Comparison of ENCODE assay signal across 1 cellular context in the genomic region with DNA sequence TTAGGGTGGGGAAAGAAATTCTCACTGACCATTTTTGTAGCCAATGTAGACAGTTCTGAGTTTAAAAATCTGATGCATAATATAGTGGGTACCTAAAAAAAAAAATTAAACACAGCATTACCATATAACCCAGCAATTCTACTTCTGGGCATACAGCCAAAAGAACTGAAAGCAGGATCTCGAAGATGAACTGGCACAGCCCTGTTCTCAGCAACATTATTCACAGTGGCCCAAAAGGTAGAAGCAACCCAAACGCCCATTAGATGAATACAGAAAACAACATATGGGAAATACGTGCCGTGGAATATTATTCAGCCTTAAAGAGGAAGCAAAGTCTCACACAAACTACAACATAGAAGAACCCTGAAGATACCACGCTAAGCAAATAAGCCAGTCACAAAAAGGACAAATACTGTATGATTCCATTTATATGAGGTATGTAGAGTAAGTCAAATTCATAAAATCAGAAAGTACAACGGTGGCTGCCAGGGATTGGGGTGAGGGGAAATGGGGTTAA.
TF ChIP-seq lines count a peak whose summit lies in the region.

No MANE protein-coding gene starts in this region.

TF ChIP-seq in HEK293, 187 proteins besides CTCF, POLR2A, EP300 and RAD21 (continued from another document):
- TF ChIP-seq, protein P1, sequence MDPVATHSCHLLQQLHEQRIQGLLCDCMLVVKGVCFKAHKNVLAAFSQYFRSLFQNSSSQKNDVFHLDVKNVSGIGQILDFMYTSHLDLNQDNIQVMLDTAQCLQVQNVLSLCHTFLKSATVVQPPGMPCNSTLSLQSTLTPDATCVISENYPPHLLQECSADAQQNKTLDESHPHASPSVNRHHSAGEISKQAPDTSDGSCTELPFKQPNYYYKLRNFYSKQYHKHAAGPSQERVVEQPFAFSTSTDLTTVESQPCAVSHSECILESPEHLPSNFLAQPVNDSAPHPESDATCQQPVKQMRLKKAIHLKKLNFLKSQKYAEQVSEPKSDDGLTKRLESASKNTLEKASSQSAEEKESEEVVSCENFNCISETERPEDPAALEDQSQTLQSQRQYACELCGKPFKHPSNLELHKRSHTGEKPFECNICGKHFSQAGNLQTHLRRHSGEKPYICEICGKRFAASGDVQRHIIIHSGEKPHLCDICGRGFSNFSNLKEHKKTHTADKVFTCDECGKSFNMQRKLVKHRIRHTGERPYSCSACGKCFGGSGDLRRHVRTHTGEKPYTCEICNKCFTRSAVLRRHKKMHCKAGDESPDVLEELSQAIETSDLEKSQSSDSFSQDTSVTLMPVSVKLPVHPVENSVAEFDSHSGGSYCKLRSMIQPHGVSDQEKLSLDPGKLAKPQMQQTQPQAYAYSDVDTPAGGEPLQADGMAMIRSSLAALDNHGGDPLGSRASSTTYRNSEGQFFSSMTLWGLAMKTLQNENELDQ (tag by site-specific recombination; IDR thresholded peaks at IDR 0.05; ENCODE audit: low read depth) = no peak
- TF ChIP-seq YY1 (tag by site-specific recombination; IDR thresholded peaks at IDR 0.05) (no peak), ZNF184 (tag by site-specific recombination; IDR thresholded peaks at IDR 0.05) (no peak), PRDM1 (tag by site-specific recombination; IDR thresholded peaks at IDR 0.05) (no peak), ZNF16 (tag by site-specific recombination; IDR thresholded peaks at IDR 0.05; ENCODE audit: low read depth) (no peak), ZNF155 (tag by site-specific recombination; IDR thresholded peaks at IDR 0.05) (no peak), MEIS1 (CRISPR knock-in tag; IDR thresholded peaks at IDR 0.05; ENCODE audit: borderline replicate concordance) (no peak), ZNF132 (tag by site-specific recombination; IDR thresholded peaks at IDR 0.05; ENCODE audit: borderline replicate concordance) (no peak), GLIS1 (tag by site-specific recombination; IDR thresholded peaks at IDR 0.05) (no peak), ZNF121 (tag by site-specific recombination; IDR thresholded peaks at IDR 0.05) (no peak), ZNF169 (tag by site-specific recombination; IDR thresholded peaks at IDR 0.05) (no peak), ZNF350 (tag by site-specific recombination; IDR thresholded peaks at IDR 0.05) (no peak), ZNF324 (tag by site-specific recombination; IDR thresholded peaks at IDR 0.05) (no peak), ZXDB (tag by site-specific recombination; IDR thresholded peaks at IDR 0.05) (no peak), ZNF366 (tag by site-specific recombination; conservative IDR thresholded peaks at IDR 0.05) (no peak), KLF8 (tag by site-specific recombination; IDR thresholded peaks at IDR 0.05) (no peak), ZNF302 (tag by site-specific recombination; IDR thresholded peaks at IDR 0.05; ENCODE audit: low read depth) (no peak), ZNF510 (tag by site-specific recombination; IDR thresholded peaks at IDR 0.05; ENCODE audit: insufficient replicate concordance) (peak; percentile 4), ZNF571 (tag by site-specific recombination; IDR thresholded peaks at IDR 0.05) (no peak), ZNF223 (tag by site-specific recombination; IDR thresholded peaks at IDR 0.05) (no peak), ZEB2 (tag by site-specific recombination; IDR thresholded peaks at IDR 0.05) (0 out of 2 replicates have a peak, but pooled peaks have one; percentile 28), ZBTB8A (tag by site-specific recombination; IDR thresholded peaks at IDR 0.05) (peak; percentile 34; the same call in 1 of the 2 replicates), ZBTB21 (tag by site-specific recombination; IDR thresholded peaks at IDR 0.05) (no peak), ZNF416 (tag by site-specific recombination; IDR thresholded peaks at IDR 0.05) (no peak), GLIS2 (tag by site-specific recombination; IDR thresholded peaks at IDR 0.05) (no peak), YY2 (tag by site-specific recombination; IDR thresholded peaks at IDR 0.05) (no peak), ZNF311 (tag by site-specific recombination; IDR thresholded peaks at IDR 0.05; ENCODE audit: borderline replicate concordance) (no peak), SP7 (tag by site-specific recombination; IDR thresholded peaks at IDR 0.05) (0 out of 2 replicates have a peak, but pooled peaks have one; percentile 20), ZBTB1 (tag by site-specific recombination; IDR thresholded peaks at IDR 0.05) (no peak), ZNF274 (IDR thresholded peaks at IDR 0.05; ENCODE audit: low read length) (no peak), ZNF274 (tag by site-specific recombination; IDR thresholded peaks at IDR 0.05; ENCODE audit: borderline replicate concordance) (no peak), WT1 (tag by site-specific recombination; IDR thresholded peaks at IDR 0.05) (no peak), ZNF426 (tag by site-specific recombination; IDR thresholded peaks at IDR 0.05) (no peak), ZNF221 (tag by site-specific recombination; IDR thresholded peaks at IDR 0.05; ENCODE audit: borderline replicate concordance) (no peak)
- TF ChIP-seq, protein P2, sequence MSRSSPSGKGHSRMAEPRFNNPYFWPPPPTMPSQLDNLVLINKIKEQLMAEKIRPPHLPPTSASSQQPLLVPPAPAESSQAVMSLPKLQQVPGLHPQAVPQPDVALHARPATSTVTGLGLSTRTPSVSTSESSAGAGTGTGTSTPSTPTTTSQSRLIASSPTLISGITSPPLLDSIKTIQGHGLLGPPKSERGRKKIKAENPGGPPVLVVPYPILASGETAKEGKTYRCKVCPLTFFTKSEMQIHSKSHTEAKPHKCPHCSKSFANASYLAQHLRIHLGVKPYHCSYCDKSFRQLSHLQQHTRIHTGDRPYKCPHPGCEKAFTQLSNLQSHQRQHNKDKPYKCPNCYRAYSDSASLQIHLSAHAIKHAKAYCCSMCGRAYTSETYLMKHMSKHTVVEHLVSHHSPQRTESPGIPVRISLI (tag by site-specific recombination; IDR thresholded peaks at IDR 0.05) = peak; percentile 11
- TF ChIP-seq, protein P3, sequence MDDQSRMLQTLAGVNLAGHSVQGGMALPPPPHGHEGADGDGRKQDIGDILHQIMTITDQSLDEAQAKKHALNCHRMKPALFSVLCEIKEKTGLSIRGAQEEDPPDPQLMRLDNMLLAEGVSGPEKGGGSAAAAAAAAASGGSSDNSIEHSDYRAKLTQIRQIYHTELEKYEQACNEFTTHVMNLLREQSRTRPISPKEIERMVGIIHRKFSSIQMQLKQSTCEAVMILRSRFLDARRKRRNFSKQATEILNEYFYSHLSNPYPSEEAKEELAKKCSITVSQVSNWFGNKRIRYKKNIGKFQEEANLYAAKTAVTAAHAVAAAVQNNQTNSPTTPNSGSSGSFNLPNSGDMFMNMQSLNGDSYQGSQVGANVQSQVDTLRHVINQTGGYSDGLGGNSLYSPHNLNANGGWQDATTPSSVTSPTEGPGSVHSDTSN (CRISPR knock-in tag; IDR thresholded peaks at IDR 0.05) = no peak
- TF ChIP-seq, protein P4, sequence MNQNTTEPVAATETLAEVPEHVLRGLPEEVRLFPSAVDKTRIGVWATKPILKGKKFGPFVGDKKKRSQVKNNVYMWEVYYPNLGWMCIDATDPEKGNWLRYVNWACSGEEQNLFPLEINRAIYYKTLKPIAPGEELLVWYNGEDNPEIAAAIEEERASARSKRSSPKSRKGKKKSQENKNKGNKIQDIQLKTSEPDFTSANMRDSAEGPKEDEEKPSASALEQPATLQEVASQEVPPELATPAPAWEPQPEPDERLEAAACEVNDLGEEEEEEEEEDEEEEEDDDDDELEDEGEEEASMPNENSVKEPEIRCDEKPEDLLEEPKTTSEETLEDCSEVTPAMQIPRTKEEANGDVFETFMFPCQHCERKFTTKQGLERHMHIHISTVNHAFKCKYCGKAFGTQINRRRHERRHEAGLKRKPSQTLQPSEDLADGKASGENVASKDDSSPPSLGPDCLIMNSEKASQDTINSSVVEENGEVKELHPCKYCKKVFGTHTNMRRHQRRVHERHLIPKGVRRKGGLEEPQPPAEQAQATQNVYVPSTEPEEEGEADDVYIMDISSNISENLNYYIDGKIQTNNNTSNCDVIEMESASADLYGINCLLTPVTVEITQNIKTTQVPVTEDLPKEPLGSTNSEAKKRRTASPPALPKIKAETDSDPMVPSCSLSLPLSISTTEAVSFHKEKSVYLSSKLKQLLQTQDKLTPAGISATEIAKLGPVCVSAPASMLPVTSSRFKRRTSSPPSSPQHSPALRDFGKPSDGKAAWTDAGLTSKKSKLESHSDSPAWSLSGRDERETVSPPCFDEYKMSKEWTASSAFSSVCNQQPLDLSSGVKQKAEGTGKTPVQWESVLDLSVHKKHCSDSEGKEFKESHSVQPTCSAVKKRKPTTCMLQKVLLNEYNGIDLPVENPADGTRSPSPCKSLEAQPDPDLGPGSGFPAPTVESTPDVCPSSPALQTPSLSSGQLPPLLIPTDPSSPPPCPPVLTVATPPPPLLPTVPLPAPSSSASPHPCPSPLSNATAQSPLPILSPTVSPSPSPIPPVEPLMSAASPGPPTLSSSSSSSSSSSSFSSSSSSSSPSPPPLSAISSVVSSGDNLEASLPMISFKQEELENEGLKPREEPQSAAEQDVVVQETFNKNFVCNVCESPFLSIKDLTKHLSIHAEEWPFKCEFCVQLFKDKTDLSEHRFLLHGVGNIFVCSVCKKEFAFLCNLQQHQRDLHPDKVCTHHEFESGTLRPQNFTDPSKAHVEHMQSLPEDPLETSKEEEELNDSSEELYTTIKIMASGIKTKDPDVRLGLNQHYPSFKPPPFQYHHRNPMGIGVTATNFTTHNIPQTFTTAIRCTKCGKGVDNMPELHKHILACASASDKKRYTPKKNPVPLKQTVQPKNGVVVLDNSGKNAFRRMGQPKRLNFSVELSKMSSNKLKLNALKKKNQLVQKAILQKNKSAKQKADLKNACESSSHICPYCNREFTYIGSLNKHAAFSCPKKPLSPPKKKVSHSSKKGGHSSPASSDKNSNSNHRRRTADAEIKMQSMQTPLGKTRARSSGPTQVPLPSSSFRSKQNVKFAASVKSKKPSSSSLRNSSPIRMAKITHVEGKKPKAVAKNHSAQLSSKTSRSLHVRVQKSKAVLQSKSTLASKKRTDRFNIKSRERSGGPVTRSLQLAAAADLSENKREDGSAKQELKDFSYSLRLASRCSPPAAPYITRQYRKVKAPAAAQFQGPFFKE (tag by site-specific recombination; IDR thresholded peaks at IDR 0.05; ENCODE audit: borderline replicate concordance) = no peak
- TF ChIP-seq, protein P5, sequence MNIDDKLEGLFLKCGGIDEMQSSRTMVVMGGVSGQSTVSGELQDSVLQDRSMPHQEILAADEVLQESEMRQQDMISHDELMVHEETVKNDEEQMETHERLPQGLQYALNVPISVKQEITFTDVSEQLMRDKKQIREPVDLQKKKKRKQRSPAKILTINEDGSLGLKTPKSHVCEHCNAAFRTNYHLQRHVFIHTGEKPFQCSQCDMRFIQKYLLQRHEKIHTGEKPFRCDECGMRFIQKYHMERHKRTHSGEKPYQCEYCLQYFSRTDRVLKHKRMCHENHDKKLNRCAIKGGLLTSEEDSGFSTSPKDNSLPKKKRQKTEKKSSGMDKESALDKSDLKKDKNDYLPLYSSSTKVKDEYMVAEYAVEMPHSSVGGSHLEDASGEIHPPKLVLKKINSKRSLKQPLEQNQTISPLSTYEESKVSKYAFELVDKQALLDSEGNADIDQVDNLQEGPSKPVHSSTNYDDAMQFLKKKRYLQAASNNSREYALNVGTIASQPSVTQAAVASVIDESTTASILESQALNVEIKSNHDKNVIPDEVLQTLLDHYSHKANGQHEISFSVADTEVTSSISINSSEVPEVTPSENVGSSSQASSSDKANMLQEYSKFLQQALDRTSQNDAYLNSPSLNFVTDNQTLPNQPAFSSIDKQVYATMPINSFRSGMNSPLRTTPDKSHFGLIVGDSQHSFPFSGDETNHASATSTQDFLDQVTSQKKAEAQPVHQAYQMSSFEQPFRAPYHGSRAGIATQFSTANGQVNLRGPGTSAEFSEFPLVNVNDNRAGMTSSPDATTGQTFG (tag by site-specific recombination; IDR thresholded peaks at IDR 0.05; ENCODE audit: borderline replicate concordance) = no peak
- TF ChIP-seq, protein P6, sequence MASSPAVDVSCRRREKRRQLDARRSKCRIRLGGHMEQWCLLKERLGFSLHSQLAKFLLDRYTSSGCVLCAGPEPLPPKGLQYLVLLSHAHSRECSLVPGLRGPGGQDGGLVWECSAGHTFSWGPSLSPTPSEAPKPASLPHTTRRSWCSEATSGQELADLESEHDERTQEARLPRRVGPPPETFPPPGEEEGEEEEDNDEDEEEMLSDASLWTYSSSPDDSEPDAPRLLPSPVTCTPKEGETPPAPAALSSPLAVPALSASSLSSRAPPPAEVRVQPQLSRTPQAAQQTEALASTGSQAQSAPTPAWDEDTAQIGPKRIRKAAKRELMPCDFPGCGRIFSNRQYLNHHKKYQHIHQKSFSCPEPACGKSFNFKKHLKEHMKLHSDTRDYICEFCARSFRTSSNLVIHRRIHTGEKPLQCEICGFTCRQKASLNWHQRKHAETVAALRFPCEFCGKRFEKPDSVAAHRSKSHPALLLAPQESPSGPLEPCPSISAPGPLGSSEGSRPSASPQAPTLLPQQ (tag by site-specific recombination; IDR thresholded peaks at IDR 0.05) = 0 out of 2 replicates have a peak, but pooled peaks have one; percentile 28
- TF ChIP-seq, protein P7, sequence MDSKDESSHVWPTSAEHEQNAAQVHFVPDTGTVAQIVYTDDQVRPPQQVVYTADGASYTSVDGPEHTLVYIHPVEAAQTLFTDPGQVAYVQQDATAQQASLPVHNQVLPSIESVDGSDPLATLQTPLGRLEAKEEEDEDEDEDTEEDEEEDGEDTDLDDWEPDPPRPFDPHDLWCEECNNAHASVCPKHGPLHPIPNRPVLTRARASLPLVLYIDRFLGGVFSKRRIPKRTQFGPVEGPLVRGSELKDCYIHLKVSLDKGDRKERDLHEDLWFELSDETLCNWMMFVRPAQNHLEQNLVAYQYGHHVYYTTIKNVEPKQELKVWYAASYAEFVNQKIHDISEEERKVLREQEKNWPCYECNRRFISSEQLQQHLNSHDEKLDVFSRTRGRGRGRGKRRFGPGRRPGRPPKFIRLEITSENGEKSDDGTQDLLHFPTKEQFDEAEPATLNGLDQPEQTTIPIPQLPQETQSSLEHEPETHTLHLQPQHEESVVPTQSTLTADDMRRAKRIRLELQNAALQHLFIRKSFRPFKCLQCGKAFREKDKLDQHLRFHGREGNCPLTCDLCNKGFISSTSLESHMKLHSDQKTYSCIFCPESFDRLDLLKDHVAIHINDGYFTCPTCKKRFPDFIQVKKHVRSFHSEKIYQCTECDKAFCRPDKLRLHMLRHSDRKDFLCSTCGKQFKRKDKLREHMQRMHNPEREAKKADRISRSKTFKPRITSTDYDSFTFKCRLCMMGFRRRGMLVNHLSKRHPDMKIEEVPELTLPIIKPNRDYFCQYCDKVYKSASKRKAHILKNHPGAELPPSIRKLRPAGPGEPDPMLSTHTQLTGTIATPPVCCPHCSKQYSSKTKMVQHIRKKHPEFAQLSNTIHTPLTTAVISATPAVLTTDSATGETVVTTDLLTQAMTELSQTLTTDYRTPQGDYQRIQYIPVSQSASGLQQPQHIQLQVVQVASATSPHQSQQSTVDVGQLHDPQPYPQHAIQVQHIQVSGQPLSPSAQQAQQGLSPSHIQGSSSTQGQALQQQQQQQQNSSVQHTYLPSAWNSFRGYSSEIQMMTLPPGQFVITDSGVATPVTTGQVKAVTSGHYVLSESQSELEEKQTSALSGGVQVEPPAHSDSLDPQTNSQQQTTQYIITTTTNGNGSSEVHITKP (tag by site-specific recombination; IDR thresholded peaks at IDR 0.05) = 0 out of 2 replicates have a peak, but pooled peaks have one; percentile 13
